Comparison of ENCODE assay signal across 8 cellular contexts in the genomic region with DNA sequence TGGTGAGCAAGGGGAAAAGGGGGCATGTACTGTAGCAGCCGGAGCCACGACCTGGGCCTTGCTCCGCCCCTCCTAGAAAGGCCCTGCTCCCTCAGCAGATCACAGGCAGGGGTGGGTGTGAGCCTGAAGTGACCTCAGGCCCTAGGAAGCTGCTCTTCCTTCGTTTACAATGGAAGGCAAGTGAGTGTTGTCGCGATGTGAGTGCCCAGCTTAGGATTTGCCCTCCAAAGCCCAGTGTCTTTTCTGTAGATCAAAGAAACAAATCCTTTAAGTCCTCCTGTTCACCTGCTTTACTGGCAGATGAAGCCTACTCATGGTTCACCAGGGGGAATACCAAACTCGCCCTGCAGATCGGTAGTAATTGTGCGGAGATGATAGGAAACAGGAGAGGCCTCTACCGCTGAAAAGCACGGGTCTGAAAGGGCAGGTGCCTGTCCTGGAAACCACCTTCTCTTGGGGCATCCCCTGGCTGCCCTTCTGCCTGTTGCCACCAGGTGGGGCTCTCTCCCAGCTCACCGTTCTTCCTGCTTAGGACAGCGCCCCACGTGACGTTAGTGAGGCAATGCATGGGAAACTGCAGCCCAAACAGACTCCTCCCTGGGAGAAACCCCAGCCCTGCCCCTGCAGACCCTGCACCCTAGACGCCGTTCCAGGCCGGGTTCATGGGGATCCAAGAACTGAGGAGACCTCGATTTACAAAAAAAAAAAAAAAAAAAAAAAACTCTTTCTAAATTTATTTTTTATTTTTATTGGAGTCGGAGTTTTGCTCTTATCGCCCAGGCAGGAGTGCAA. TPM values are rescaled to one million over a fixed set of nuclear protein-coding genes. Genes with fewer than 3 reads are reported as not detected.
DNase-seq lines count a peak whose midpoint lies in the region; ATAC-seq and TF ChIP-seq lines count a peak whose summit lies in the region.

No MANE protein-coding gene starts in this region.

- peaks cover 26% of the 10 kb centered on the region for H3K4me1 Mint-ChIP-seq in activated naive CD8-positive, alpha-beta T cell treated with anti-CD3 and anti-CD28 coated beads, Interleukin-2, amount 10 ng/mL, durations not matched to agents 7 days and 5 days

- H3K9me3 ChIP-seq in cardiac muscle cell (ENCODE audit: low read depth): no peaks in the 10 kb centered on the region
- H3K9me3 ChIP-seq in psoas muscle: no peaks in the 10 kb centered on the region

- H3K4me3 Mint-ChIP-seq in activated naive CD8-positive, alpha-beta T cell treated with anti-CD3 and anti-CD28 coated beads, Interleukin-2, amount 10 ng/mL, durations not matched to agents 7 days and 5 days: peak overlapping the region; percentile 1

- H3K27ac Mint-ChIP-seq in activated naive CD8-positive, alpha-beta T cell treated with anti-CD3 and anti-CD28 coated beads, Interleukin-2, amount 10 ng/mL, durations not matched to agents 7 days and 5 days: peak overlapping the region; percentile 83

- intact Hi-C loops in psoas muscle (cut with DNase I): loop anchor here in 1 of 2 donors (1.0 kb wide), 2 partner anchors 36 to 60 kb away; no protein-coding TSS in a partner anchor

- TF ChIP-seq CTCF in cardiac muscle cell (IDR thresholded peaks at IDR 0.05; ENCODE audit: low read depth, low read length): peak; percentile 100
- TF ChIP-seq CTCF in psoas muscle (IDR thresholded peaks at IDR 0.05): peak; percentile 98

- H3K9me3 Mint-ChIP-seq in activated naive CD8-positive, alpha-beta T cell treated with anti-CD3 and anti-CD28 coated beads, Interleukin-2, amount 10 ng/mL, durations not matched to agents 7 days and 5 days: no peaks in the 10 kb centered on the region

- ATAC-seq in GM18498 (IDR thresholded peaks at IDR 0.05; ENCODE audit: unreplicated experiment): peak; percentile 86
- ATAC-seq in HG02884 (IDR thresholded peaks at IDR 0.05; ENCODE audit: unreplicated experiment): peak; percentile 72
- peak; percentile 89 for ATAC-seq in activated naive CD8-positive, alpha-beta T cell treated with anti-CD3 and anti-CD28 coated beads, Interleukin-2, amount 10 ng/mL, durations not matched to agents 7 days and 5 days (ENCODE audit: low read depth)
- ATAC-seq in psoas muscle: peak; percentile 94 to 99 (median 98)
- ATAC-seq in HG03025 (IDR thresholded peaks at IDR 0.05; ENCODE audit: low FRiP score, unreplicated experiment): no peak

- H3K4me3 ChIP-seq in cardiac muscle cell (no peak overlapping the region), psoas muscle (no peak overlapping the region)

- H3K27me3 Mint-ChIP-seq in activated naive CD8-positive, alpha-beta T cell treated with anti-CD3 and anti-CD28 coated beads, Interleukin-2, amount 10 ng/mL, durations not matched to agents 7 days and 5 days: no peaks in the 10 kb centered on the region

- no peaks in the 10 kb centered on the region for H3K4me1 ChIP-seq in cardiac muscle cell (ENCODE audit: low read depth)
- no peaks in the 10 kb centered on the region for H3K4me1 ChIP-seq in psoas muscle

- peaks cover 16% of the 10 kb centered on the region for H3K36me3 ChIP-seq in cardiac muscle cell
- peaks cover 0 to 44% of the 10 kb centered on the region in 2 donors for H3K36me3 ChIP-seq in psoas muscle (ENCODE audit: insufficient read depth in 1 of 2, low read depth in 1 of 2)

- no peak overlapping the region for H3K27ac ChIP-seq in cardiac muscle cell
- no peak overlapping the region for H3K27ac ChIP-seq in psoas muscle

- H3K27me3 ChIP-seq in cardiac muscle cell: no peaks in the 10 kb centered on the region
- H3K27me3 ChIP-seq in psoas muscle (ENCODE audit: insufficient read depth in 3 of 3, low read length in 2 of 3): no peaks in the 10 kb centered on the region

- H3K36me3 Mint-ChIP-seq in activated naive CD8-positive, alpha-beta T cell treated with anti-CD3 and anti-CD28 coated beads, Interleukin-2, amount 10 ng/mL, durations not matched to agents 7 days and 5 days: peaks cover 8% of the 10 kb centered on the region

- POLR2A ChIA-PET in activated naive CD8-positive, alpha-beta T cell treated with anti-CD3 and anti-CD28 coated beads, Interleukin-2, amount 10 ng/mL, durations not matched to agents 7 days and 5 days (lab: Charles Lee): interaction anchor here (0.7 kb wide), 1 partner anchor 118 kb away, joined by 7 read pairs; no protein-coding TSS in a partner anchor

- peak; percentile 94 for DNase-seq in NCI-H146 (lab: John Stamatoyannopoulos, UW)
- DNase-seq in SW 1271 (lab: John Stamatoyannopoulos, UW): peak; percentile 81 to 86
- DNase-seq in activated naive CD8-positive, alpha-beta T cell treated with anti-CD3 and anti-CD28 coated beads, Interleukin-2, amount 10 ng/mL, durations not matched to agents 7 days and 5 days: peak; percentile 87
- DNase-seq in cardiac muscle cell (ENCODE audit: low read depth in 1 of 2, low spot score in 1 of 2): peak; percentile 92 to 93
- peak; percentile 86 to 93 for DNase-seq in psoas muscle

- WGBS in psoas muscle, 3 donors: 26% methylated on average over 21 of the region's 21 CpGs

RNA-seq across cellular contexts. Expression of a gene that starts 34.9 kb away (rescaled TPM):
- 10 to 100 TPM; 39.3 to 41.9 TPM for total RNA-seq in activated naive CD8-positive, alpha-beta T cell treated with anti-CD3 and anti-CD28 coated beads, Interleukin-2, amount 10 ng/mL, durations not matched to agents 7 days and 5 days
- total RNA-seq in cardiac muscle cell (29.7 and 33.9 TPM in 2 replicates), psoas muscle (10 to 100 TPM; 39.3 to 62.5 (median 54.4) TPM)
- polyA plus RNA-seq in cardiac muscle cell (41.6 and 46.4 TPM in 2 replicates), psoas muscle (100 to 1,000 TPM in 1 of 3 donors, 10 to 100 TPM in 2; 30.4 to 124 (median 41.5) TPM)

RNA-seq across cellular contexts. Expression of a gene that starts 45.9 kb away (rescaled TPM):
- total RNA-seq in activated naive CD8-positive, alpha-beta T cell treated with anti-CD3 and anti-CD28 coated beads, Interleukin-2, amount 10 ng/mL, durations not matched to agents 7 days and 5 days: 100 to 1,000 TPM; 136 to 145 TPM
- 103 and 135 TPM in 2 replicates for total RNA-seq in cardiac muscle cell
- 17.3 and 21.0 TPM in 2 replicates for polyA plus RNA-seq in cardiac muscle cell
- 100 to 1,000 TPM; 120 to 146 (median 129) TPM for total RNA-seq in psoas muscle
- 100 to 1,000 TPM; 121 to 163 (median 130) TPM for polyA plus RNA-seq in psoas muscle

RNA-seq across cellular contexts. Expression of a gene that starts 55.4 kb away (rescaled TPM):
- total RNA-seq in activated naive CD8-positive, alpha-beta T cell treated with anti-CD3 and anti-CD28 coated beads, Interleukin-2, amount 10 ng/mL, durations not matched to agents 7 days and 5 days: 1 to 10 TPM; 2.1 to 2.7 TPM
- total RNA-seq in cardiac muscle cell (2.1 and 2.7 TPM in 2 replicates), psoas muscle (not detected)
- polyA plus RNA-seq in cardiac muscle cell (3.3 and 8.9 TPM in 2 replicates), psoas muscle (under 1 TPM in 1 of 3 donors, not detected in 2; 0.05 TPM)
